Comparison of ENCODE assay signal across 8 cellular contexts in the genomic region with DNA sequence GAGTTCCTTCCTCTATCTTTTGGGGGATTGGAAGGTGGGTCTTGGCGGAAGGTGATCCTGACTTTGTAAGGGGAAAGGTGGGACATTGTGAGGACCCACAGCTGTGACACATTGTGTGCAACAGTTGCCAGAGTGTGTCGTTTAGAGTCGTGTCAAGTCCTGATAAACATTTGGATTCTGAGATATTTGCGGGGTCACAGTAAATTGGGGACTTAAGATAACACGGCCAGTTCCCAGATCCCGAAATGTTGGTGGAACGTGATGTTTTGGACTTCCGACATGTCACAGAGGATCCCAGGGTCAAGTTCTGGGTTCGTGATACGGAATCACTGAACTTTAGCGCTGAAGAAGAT. TPM values are rescaled to one million over a fixed set of nuclear protein-coding genes. Genes with fewer than 3 reads are reported as not detected.
DNase-seq lines count a peak whose midpoint lies in the region; ATAC-seq, FAIRE-seq and TF ChIP-seq lines count a peak whose summit lies in the region.

No MANE protein-coding gene starts in this region.

- 1 to 4% methylated on average over 11 of the region's 11 CpGs for WGBS in GM23248 (ENCODE audit: low coverage in 1 of 2, low lambda C conversion rate in 2 of 2, missing lambda C conversion rate in 2 of 2), 2 experiments

- H3K9me2 ChIP-seq in GM23248 (ENCODE audit: insufficient read depth): no peaks in the 10 kb centered on the region

- H3K36me3 ChIP-seq in GM23248 (ENCODE audit: low read depth) (no peaks in the 10 kb centered on the region), SK-N-MC (ENCODE audit: insufficient read depth, low read length) (peaks cover 30% of the 10 kb centered on the region), skeletal muscle tissue (ENCODE audit: control insufficient read depth in 3 of 3, insufficient read depth in 3 of 3, low read length in 3 of 3) (peaks cover 0 to 2% (median 0%) of the 10 kb centered on the region in 3 donors)

- H3K9ac ChIP-seq in GM23248 (peak overlapping the region; percentile 91), SK-N-MC (ENCODE audit: insufficient read length) (peak overlapping the region; percentile 99), skeletal muscle tissue (ENCODE audit: low read depth in 1 of 3, low read length in 3 of 3) (peak overlapping the region; percentile 83 to 91 (median 91))

- H3K9me3 ChIP-seq in GM23248 (ENCODE audit: low read depth): no peaks in the 10 kb centered on the region
- H3K9me3 ChIP-seq in SK-N-MC (ENCODE audit: low read depth, low read length): no peaks in the 10 kb centered on the region
- no peaks in the 10 kb centered on the region for H3K9me3 ChIP-seq in skeletal muscle tissue (ENCODE audit: control insufficient read depth in 3 of 3, low read length in 3 of 3)

- H3K4me2 ChIP-seq in GM23248 (ENCODE audit: unreplicated experiment): peak overlapping the region; percentile 88

- peak overlapping the region; percentile 97 for H2AFZ ChIP-seq in GM23248

- ATAC-seq in foreskin keratinocyte (no peak), HG02981 (IDR thresholded peaks at IDR 0.05; ENCODE audit: unreplicated experiment) (no peak), GM21390 (IDR thresholded peaks at IDR 0.05; ENCODE audit: unreplicated experiment) (no peak)

- H3K27ac ChIP-seq in GM23248: peak overlapping the region; percentile 25; the same call in 1 of the 2 replicates
- H3K27ac ChIP-seq in SK-N-MC: peak overlapping the region; percentile 72
- peak overlapping the region; percentile 86 for H3K27ac ChIP-seq in foreskin keratinocyte
- H3K27ac ChIP-seq in skeletal muscle tissue (ENCODE audit: low read depth, low read length): no peak overlapping the region

- FAIRE-seq in HTR-8/SVneo (lab: Jason Lieb, UNC): no peak
- FAIRE-seq in urothelium cell line (lab: Jason Lieb, UNC): no peak

- peaks cover 30% of the 10 kb centered on the region for H3K79me2 ChIP-seq in GM23248 (ENCODE audit: insufficient read depth)

- in situ Hi-C loops in GM23248 (cut with MboI): no loop called here

- peak overlapping the region; percentile 94 for H3K4me3 ChIP-seq in GM23248
- peak overlapping the region; percentile 95 for H3K4me3 ChIP-seq in SK-N-MC
- peak overlapping the region; percentile 90 to 97 (median 94) for H3K4me3 ChIP-seq in skeletal muscle tissue (ENCODE audit: low read length in 3 of 3)

- H3F3A ChIP-seq in GM23248 (ENCODE audit: insufficient read depth): no peaks in the 10 kb centered on the region

- no peaks in the 10 kb centered on the region for H4K20me1 ChIP-seq in GM23248 (ENCODE audit: insufficient read depth)

- H3K27me3 ChIP-seq in GM23248 (replicated peaks; ENCODE audit: insufficient read depth) (no peaks in the 10 kb centered on the region), foreskin keratinocyte (no peaks in the 10 kb centered on the region), skeletal muscle tissue (ENCODE audit: control insufficient read depth in 3 of 3, insufficient read depth in 3 of 3, low read length in 3 of 3) (no peaks in the 10 kb centered on the region)

- peak; percentile 19 for DNase-seq in GM23248
- DNase-seq in SK-N-MC (ENCODE audit: low read depth, low spot score): no peak
- no peak for DNase-seq in foreskin keratinocyte
- no peak for DNase-seq in HTR-8/SVneo (ENCODE audit: insufficient read length, low spot score)
- no peak for DNase-seq in urothelium cell line (ENCODE audit: low spot score)

- peaks cover 3% of the 10 kb centered on the region; the same call in 1 of the 2 replicates for H3K4me1 ChIP-seq in GM23248 (ENCODE audit: insufficient read depth)
- H3K4me1 ChIP-seq in foreskin keratinocyte: no peaks in the 10 kb centered on the region
- peaks cover 10 to 19% (median 12%) of the 10 kb centered on the region in 3 donors for H3K4me1 ChIP-seq in skeletal muscle tissue (ENCODE audit: control insufficient read depth in 3 of 3, insufficient read depth in 3 of 3, low read length in 3 of 3)

- no peak for TF ChIP-seq CTCF in foreskin keratinocyte (conservative IDR thresholded peaks at IDR 0.05)

RNA-seq across cellular contexts. Expression of a gene that starts 0.6 kb away (rescaled TPM):
- 0.89 and 1.1 TPM in 2 replicates for total RNA-seq in GM23248 (2014; rRNA removed; shearing (Covaris generic))
- 1.4 and 1.8 TPM in 2 replicates for polyA plus RNA-seq in GM23248 (2016; fragmentation: Nextera tagmentation; extraction: Ambion mirVana)
- total RNA-seq in foreskin keratinocyte: 8.3 and 9.2 TPM in 2 replicates
- 0.92 and 1.2 TPM in 2 replicates for polyA plus RNA-seq in foreskin keratinocyte
- total RNA-seq in skeletal muscle tissue: 2.6 TPM

RNA-seq across cellular contexts. Expression of a gene that starts 7.9 kb away (rescaled TPM):
- total RNA-seq in GM23248 (2014; rRNA removed; shearing (Covaris generic)): 14.4 and 18.6 TPM in 2 replicates
- polyA plus RNA-seq in GM23248 (2016; fragmentation: Nextera tagmentation; extraction: Ambion mirVana) (13.2 and 13.6 TPM in 2 replicates), foreskin keratinocyte (5.3 and 7.0 TPM in 2 replicates)
- total RNA-seq in foreskin keratinocyte (13.5 and 15.7 TPM in 2 replicates), skeletal muscle tissue (7.8 TPM)
